ENCODE assay signal across 8 cellular contexts in the genomic region with DNA sequence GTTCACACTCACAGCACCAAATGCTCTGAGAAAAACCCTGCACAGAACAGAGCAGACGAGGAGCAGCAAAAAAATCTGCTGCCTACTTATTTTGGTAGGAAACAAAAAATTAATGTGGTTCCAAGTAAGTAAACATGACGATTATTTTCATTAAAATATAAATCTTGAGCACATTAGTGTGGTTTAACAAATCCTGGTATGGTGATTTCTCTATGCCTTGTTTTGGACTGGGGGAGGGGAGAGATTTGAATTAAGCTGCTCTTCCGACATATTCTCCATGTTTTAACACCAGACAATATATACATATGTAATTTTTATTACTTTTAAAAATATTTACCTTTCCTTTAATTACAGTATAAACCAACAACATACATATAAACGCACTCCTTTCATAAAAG. TPM values are rescaled to one million over a fixed set of nuclear protein-coding genes. Genes with fewer than 3 reads are reported as not detected.
DNase-seq lines count a peak whose midpoint lies in the region; ATAC-seq, FAIRE-seq and TF ChIP-seq lines count a peak whose summit lies in the region.

No MANE protein-coding gene starts in this region.

- POLR2A ChIA-PET in activated CD4-positive, alpha-beta T cell treated with anti-CD3 and anti-CD28 coated beads for 36 hours (lab: Charles Lee): no interaction called here

- H3K27me3 Mint-ChIP-seq in activated CD4-positive, alpha-beta T cell treated with anti-CD3 and anti-CD28 coated beads for 36 hours: no peaks in the 10 kb centered on the region
- no peaks in the 10 kb centered on the region for H3K27me3 Mint-ChIP-seq in activated naive CD8-positive, alpha-beta T cell

- H3K27ac ChIP-seq in kidney (ENCODE audit: low read depth in 2 of 2, low read length in 2 of 2): no peak overlapping the region
- no peak overlapping the region for H3K27ac ChIP-seq in suprapubic skin

- H3K36me3 ChIP-seq in kidney (ENCODE audit: control insufficient read depth in 1 of 2, insufficient read depth in 2 of 2, low read length in 2 of 2) (no peaks in the 10 kb centered on the region), suprapubic skin (no peaks in the 10 kb centered on the region)

- no peak for ATAC-seq in activated CD4-positive, alpha-beta T cell treated with anti-CD3 and anti-CD28 coated beads for 36 hours
- ATAC-seq in GM19455 (IDR thresholded peaks at IDR 0.05; ENCODE audit: unreplicated experiment): no peak
- ATAC-seq in HG03135 (IDR thresholded peaks at IDR 0.05; ENCODE audit: unreplicated experiment): no peak

- peak overlapping the region in 1 of 2 donors; percentile 98 for H3K9ac ChIP-seq in kidney (ENCODE audit: low read length in 2 of 2)

- intact Hi-C loops in activated CD4-positive, alpha-beta T cell treated with anti-CD3 and anti-CD28 coated beads for 36 hours (cut with DNase I, micrococcal nuclease): loop anchor here (2.0 to 10.0 kb wide), 10 partner anchors 29 to 1475 kb away; a partner anchor contains a TSS
- intact Hi-C loops in kidney (cut with DNase I): loop anchor here (10.0 kb wide), 1 partner anchor 215 kb away; no protein-coding TSS in a partner anchor

- CTCF ChIA-PET in activated CD4-positive, alpha-beta T cell treated with anti-CD3 and anti-CD28 coated beads for 36 hours (lab: Charles Lee): interaction anchor here (0.7 to 1.6 kb wide), 3 partner anchors 9 to 213 kb away, joined by 3 to 10 read pairs (median 3); no protein-coding TSS in a partner anchor

- H3K4me1 Mint-ChIP-seq in activated CD4-positive, alpha-beta T cell treated with anti-CD3 and anti-CD28 coated beads for 36 hours: peaks cover 51% of the 10 kb centered on the region
- peaks cover 58% of the 10 kb centered on the region for H3K4me1 Mint-ChIP-seq in activated naive CD8-positive, alpha-beta T cell (ENCODE audit: low read depth)

- no peak for TF ChIP-seq CTCF in kidney (IDR thresholded peaks at IDR 0.05; ENCODE audit: borderline replicate concordance, extremely low read depth, insufficient read depth)
- no peak for TF ChIP-seq CTCF in suprapubic skin (IDR thresholded peaks at IDR 0.05)

- no peaks in the 10 kb centered on the region for H3K9me3 Mint-ChIP-seq in activated CD4-positive, alpha-beta T cell treated with anti-CD3 and anti-CD28 coated beads for 36 hours (ENCODE audit: low read depth)
- no peaks in the 10 kb centered on the region for H3K9me3 Mint-ChIP-seq in activated naive CD8-positive, alpha-beta T cell (ENCODE audit: low read depth)

- H3K9me3 ChIP-seq in kidney (ENCODE audit: control insufficient read depth in 1 of 2, low read length in 2 of 2): no peaks in the 10 kb centered on the region
- no peaks in the 10 kb centered on the region for H3K9me3 ChIP-seq in suprapubic skin

- H3K4me3 ChIP-seq in kidney (ENCODE audit: low read length in 2 of 2): peak overlapping the region; percentile 62 to 71
- peak overlapping the region; percentile 81 for H3K4me3 ChIP-seq in suprapubic skin

- no peaks in the 10 kb centered on the region for H3K4me1 ChIP-seq in kidney (ENCODE audit: control insufficient read depth in 1 of 2, insufficient read depth in 1 of 2, low read depth in 1 of 2, low read length in 2 of 2)
- H3K4me1 ChIP-seq in suprapubic skin: peaks cover 18% of the 10 kb centered on the region

- no peak for FAIRE-seq in kidney (lab: Jason Lieb, UNC)

- no peak for TF ChIP-seq EP300 in suprapubic skin (IDR thresholded peaks at IDR 0.05)

- H3K27me3 ChIP-seq in suprapubic skin: no peaks in the 10 kb centered on the region

- H3K4me3 Mint-ChIP-seq in activated CD4-positive, alpha-beta T cell treated with anti-CD3 and anti-CD28 coated beads for 36 hours: peak overlapping the region; percentile 97
- peak overlapping the region; percentile 97 for H3K4me3 Mint-ChIP-seq in activated naive CD8-positive, alpha-beta T cell

- no peak for TF ChIP-seq POLR2A in suprapubic skin (IDR thresholded peaks at IDR 0.05)

- H3K36me3 Mint-ChIP-seq in activated CD4-positive, alpha-beta T cell treated with anti-CD3 and anti-CD28 coated beads for 36 hours (ENCODE audit: low read depth): peaks cover 42% of the 10 kb centered on the region
- peaks cover 20% of the 10 kb centered on the region for H3K36me3 Mint-ChIP-seq in activated naive CD8-positive, alpha-beta T cell

- H3K27ac Mint-ChIP-seq in activated CD4-positive, alpha-beta T cell treated with anti-CD3 and anti-CD28 coated beads for 36 hours: peak overlapping the region; percentile 98
- peak overlapping the region; percentile 98 for H3K27ac Mint-ChIP-seq in activated naive CD8-positive, alpha-beta T cell

- no peak for DNase-seq in activated CD4-positive, alpha-beta T cell treated with anti-CD3 and anti-CD28 coated beads for 36 hours
- DNase-seq in activated CD4-positive, alpha-beta T cell treated with anti-CD3 and anti-CD28 coated beads, Interleukin-2, amount 50 U/mL, for 48 hours: no peak
- DNase-seq in kidney (no peak), suprapubic skin (ENCODE audit: low spot score in 2 of 2) (no peak), OCI-M1 (lab: John Stamatoyannopoulos, UW) (no peak)

- 29% methylated on average over 4 of the region's 4 CpGs for WGBS in suprapubic skin

RNA-seq across cellular contexts. Expression of a gene that starts 1.8 kb away (rescaled TPM):
- 10 to 100 TPM; 70.3 to 71.3 TPM for total RNA-seq in activated CD4-positive, alpha-beta T cell treated with anti-CD3 and anti-CD28 coated beads for 36 hours
- total RNA-seq in kidney: 34.7 TPM
- polyA plus RNA-seq in kidney (ENCODE audit: insufficient read depth, low read depth, low replicate concordance): 9.1 TPM
- 10 to 100 TPM; 21.5 to 38.2 (median 30.5) TPM for total RNA-seq in suprapubic skin
